ENCODE assay signal across 14 cellular contexts in genomic region chr7:116984511-116984910, GRCh38.
"Had no signal": no experiment of that assay in that cellular context is flagged by ENCODE, and none has a peak within 500 bp of the region (broad histone marks: within the 10 kb centered on the region; RNA-seq: fewer than 3 reads in every experiment).

No MANE protein-coding gene starts in this region.

- H3K4me3 Mint-ChIP-seq: activated CD8-positive, alpha-beta T cell treated with anti-CD3 and anti-CD28 coated beads, Interleukin-2, amount 10 ng/mL, durations not matched to agents 7 days and 5 days; naive thymus-derived CD8-positive, alpha-beta T cell had no signal

- H3K9me3 Mint-ChIP-seq: naive thymus-derived CD8-positive, alpha-beta T cell had no signal

- H3K9me3 ChIP-seq: esophagus squamous epithelium, neutrophil, tibial nerve had no signal

- H3K27me3 ChIP-seq: cardiac muscle cell, esophagus squamous epithelium, neutrophil, tibial nerve had no signal

- H3K4me3 ChIP-seq: cardiac muscle cell, esophagus squamous epithelium, lung, skin epidermis, tibial nerve had no signal

- H3K4me1 ChIP-seq: esophagus squamous epithelium, tibial nerve had no signal

- DNase-seq: activated CD4-positive, alpha-beta T cell treated with anti-CD3 and anti-CD28 coated beads for 4 hours; activated CD8-positive, alpha-beta memory T cell treated with anti-CD3 and anti-CD28 coated beads, Interleukin-2, amount 50 U/mL, for 48 hours; activated CD8-positive, alpha-beta T cell treated with anti-CD3 and anti-CD28 coated beads, Interleukin-2, amount 10 ng/mL, durations not matched to agents 7 days and 5 days; activated naive CD4-positive, alpha-beta T cell treated with Interleukin-2 at 50 U/mL for 16 hours; esophagus squamous epithelium; head of caudate nucleus; left cardiac atrium; stimulated activated CD4-positive, alpha-beta T cell treated with anti-CD3 and anti-CD28 coated beads, Interleukin-4, amount 100 ng/mL, for 4 hours had no signal

- H3K36me3 ChIP-seq: cardiac muscle cell, esophagus squamous epithelium, neutrophil, tibial nerve had no signal

- H3K27ac ChIP-seq: cardiac muscle cell, esophagus squamous epithelium, neutrophil, skin epidermis, tibial nerve had no signal

- H3K27ac Mint-ChIP-seq: activated CD8-positive, alpha-beta T cell treated with anti-CD3 and anti-CD28 coated beads, Interleukin-2, amount 10 ng/mL, durations not matched to agents 7 days and 5 days; naive thymus-derived CD8-positive, alpha-beta T cell had no signal
